Comparison of ENCODE assay signal across 27 cellular contexts in the genomic region with DNA sequence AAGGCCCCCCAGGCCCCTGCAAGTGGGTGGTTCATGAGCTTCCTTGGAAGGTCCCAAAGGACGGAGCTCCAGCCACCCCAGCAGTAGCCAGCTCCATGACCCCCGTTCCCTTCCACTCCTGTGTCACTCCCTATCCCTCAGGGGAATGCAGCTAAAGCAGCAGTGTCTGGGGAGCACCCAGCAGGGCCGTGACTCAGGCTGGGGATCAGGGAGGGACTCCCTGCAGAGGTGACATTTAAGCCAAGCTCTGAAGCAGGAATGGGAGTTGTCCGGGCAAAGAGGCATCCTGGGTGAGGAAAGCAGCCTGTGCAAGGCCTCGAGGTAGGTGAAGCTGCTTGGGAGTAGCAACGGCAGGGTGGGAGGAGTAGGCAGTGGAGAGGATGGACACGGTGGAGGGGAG. TPM values are rescaled to one million over a fixed set of nuclear protein-coding genes. Genes with fewer than 3 reads are reported as not detected.
"Had no signal": no experiment of that assay in that cellular context is flagged by ENCODE, and none has a peak within 500 bp of the region (broad histone marks: within the 10 kb centered on the region; RNA-seq: fewer than 3 reads in every experiment).

No MANE protein-coding gene starts in this region.

- H3K27me3 ChIP-seq: testis had no signal

- ATAC-seq: activated CD4-positive, CD25-positive, alpha-beta regulatory T cell treated with anti-CD3 and anti-CD28 coated beads, Interleukin-2, amount 50 U/mL, for 24 hours; body of pancreas; gastrocnemius medialis; left colon; naive thymus-derived CD4-positive, alpha-beta T cell; right cardiac atrium had no signal

- H3K27ac ChIP-seq: adrenal gland, body of pancreas, gastrocnemius medialis, hepatocyte, spleen, testis, transverse colon, VCaP had no signal

- H3K4me2 ChIP-seq: hepatocyte had no signal

- H3K36me3 ChIP-seq: adrenal gland, gastrocnemius medialis, spleen, transverse colon had no signal

- H3K79me2 ChIP-seq: hepatocyte had no signal

- H3K4me3 ChIP-seq: adrenal gland, body of pancreas, gastrocnemius medialis, hepatocyte, spleen, testis, transverse colon had no signal

- H3K4me1 ChIP-seq: adrenal gland, body of pancreas, gastrocnemius medialis, spleen, testis, transverse colon had no signal

- H2AFZ ChIP-seq: hepatocyte had no signal

- DNase-seq: activated CD4-positive, alpha-beta T cell treated with anti-CD3 and anti-CD28 coated beads for 48 hours; activated CD4-positive, alpha-beta T cell treated with anti-CD3 and anti-CD28 coated beads, Interleukin-2, amount 50 U/mL, for 48 hours; activated CD8-positive, alpha-beta memory T cell treated with anti-CD3 and anti-CD28 coated beads for 24 hours; activated effector memory CD4-positive, alpha-beta T cell treated with anti-CD3 and anti-CD28 coated beads, Interleukin-2, amount 50 U/mL, for 16 hours; activated naive CD4-positive, alpha-beta T cell treated with anti-CD3 and anti-CD28 coated beads for 36 hours; activated naive CD8-positive, alpha-beta T cell treated with anti-CD3 and anti-CD28 coated beads for 36 hours; adrenal gland; aorta; body of pancreas; dermis blood vessel endothelial cell; effector CD8-positive, alpha-beta T cell; gastrocnemius medialis; glutamatergic neuron; left colon; midbrain; naive thymus-derived CD4-positive, alpha-beta T cell; occipital lobe; stimulated activated naive CD4-positive, alpha-beta T cell treated with Interleukin-2 at 50 U/mL for 16 hours; T-helper 9 cell; testis; transverse colon had no signal

- H3K9me3 ChIP-seq: adrenal gland, body of pancreas, gastrocnemius medialis, testis, transverse colon had no signal

RNA-seq across cellular contexts. Expression of gene NPTX1, which starts 11.1 kb away (rescaled TPM):
- total RNA-seq: epithelial cell of proximal tubule, right cardiac atrium had no signal
